In genomic region chr6:110440026-110440425, GRCh38 we compare ENCODE assay signal across 7 cellular contexts. TPM values are rescaled to one million over a fixed set of nuclear protein-coding genes. Genes with fewer than 3 reads are reported as not detected.
"Had no signal": no experiment of that assay in that cellular context is flagged by ENCODE, and none has a peak within 500 bp of the region (broad histone marks: within the 10 kb centered on the region; RNA-seq: fewer than 3 reads in every experiment).

No MANE protein-coding gene starts in this region.

- H3K27ac Mint-ChIP-seq: IgD-negative memory B cell had no signal

- H3K4me3 ChIP-seq: K562 had no signal

- H3K4me1 Mint-ChIP-seq: IgD-negative memory B cell had no signal

- DNase-seq: IMR-90 had no signal

- H3K27ac ChIP-seq: HL-60 had no signal

- ATAC-seq: HepG2, K562 had no signal

RNA-seq across cellular contexts. Expression of gene DDO, which starts 24.7 kb away (rescaled TPM):
- total RNA-seq: HT-29, K562 had no signal
- polyA plus RNA-seq: IgD-negative memory B cell, K562 had no signal

RNA-seq across cellular contexts. Expression of gene SLC22A16, which starts 36.4 kb away (rescaled TPM):
- total RNA-seq: HepG2, HT-29, HT1080, IMR-90, K562 had no signal
- polyA plus RNA-seq: IgD-negative memory B cell, IMR-90, K562 had no signal
